ENCODE assay signal across 8 cellular contexts in the genomic region with DNA sequence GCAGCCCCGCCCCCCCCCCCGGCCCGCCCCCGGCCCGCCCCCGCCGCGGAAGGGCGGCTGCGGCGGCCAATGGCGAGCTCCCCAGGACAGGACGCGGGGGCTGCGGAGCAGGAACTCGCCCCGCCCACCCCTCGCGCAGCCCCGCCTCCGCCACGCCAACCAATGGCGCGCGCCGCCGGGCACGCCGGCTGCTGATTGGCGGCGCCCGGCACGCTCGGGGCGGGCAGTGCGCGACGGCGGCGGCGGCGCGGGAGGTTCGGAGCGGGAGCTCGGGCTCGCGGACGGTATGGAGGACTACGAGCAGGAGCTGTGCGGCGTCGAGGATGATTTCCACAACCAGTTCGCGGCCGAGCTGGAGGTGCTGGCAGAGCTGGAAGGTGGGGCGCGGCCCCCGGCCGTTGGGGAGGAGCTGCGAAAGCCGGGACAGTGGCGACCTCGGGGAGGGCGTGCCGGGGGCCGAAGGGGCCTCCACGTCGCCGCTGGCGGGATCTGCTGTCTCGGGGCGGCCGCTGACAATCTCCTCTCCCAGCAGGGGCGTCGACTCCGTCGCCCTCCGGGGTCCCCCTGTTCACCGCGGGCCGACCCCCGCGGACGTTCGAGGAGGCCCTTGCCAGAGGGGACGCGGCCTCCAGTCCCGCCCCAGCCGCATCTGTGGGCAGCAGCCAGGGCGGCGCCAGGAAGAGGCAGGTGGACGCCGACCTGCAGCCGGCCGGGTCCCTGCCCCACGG. TPM values are rescaled to one million over a fixed set of nuclear protein-coding genes. Genes with fewer than 3 reads are reported as not detected.
DNase-seq lines count a peak whose midpoint lies in the region; ATAC-seq, FAIRE-seq and TF ChIP-seq lines count a peak whose summit lies in the region.

A gene (plus strand): TSS at position 222 of the 728 bp plus-strand sequence. CDS start 65 bp downstream, at position 287.

- H3K9me3 ChIP-seq in OCI-LY1 (ENCODE audit: low read length) (no peaks in the 10 kb centered on the region), endothelial cell of umbilical vein (replicated peaks; ENCODE audit: control insufficient read depth, insufficient read depth, low read length) (no peaks in the 10 kb centered on the region)

- H3K27ac ChIP-seq in OCI-LY1 (ENCODE audit: low read depth, low read length, poor library complexity, severe bottlenecking) = no peak within 1 kb of the TSS
- H3K27ac ChIP-seq in endothelial cell of umbilical vein (ENCODE audit: insufficient read depth, low read depth, low read length) = peak within 1 kb of the TSS; percentile 38

- H2AFZ ChIP-seq in OCI-LY1 (ENCODE audit: low read length) (no peak within 1 kb of the TSS), endothelial cell of umbilical vein (ENCODE audit: low read depth, low read length) (peak within 1 kb of the TSS; percentile 90)

- peak; percentile 75 for FAIRE-seq in endothelial cell of umbilical vein (lab: Jason Lieb, UNC)

- BruUV-seq in endothelial cell of umbilical vein (replicated peaks; lab: Mats Ljungman, UMichigan) = TSS peak; percentile 51

- peak; percentile 55 for ATAC-seq in GM21515 (IDR thresholded peaks at IDR 0.05; ENCODE audit: unreplicated experiment)

- H3K27me3 ChIP-seq in OCI-LY1 (ENCODE audit: insufficient read depth, low read length) (no peaks in the 10 kb centered on the region), endothelial cell of umbilical vein (ENCODE audit: control insufficient read depth in 2 of 2, insufficient read depth in 2 of 2, low read length in 2 of 2) (no peaks in the 10 kb centered on the region)

- H3K4me1 ChIP-seq in OCI-LY1 (ENCODE audit: insufficient read depth, low read length, severe bottlenecking) (peaks cover 23% of the 10 kb centered on the region), endothelial cell of umbilical vein (ENCODE audit: control insufficient read depth, extremely low read depth, insufficient read depth, low read length) (peaks cover 13% of the 10 kb centered on the region)

- CTCF ChIA-PET in endothelial cell of umbilical vein (lab: Charles Lee) = interaction anchor here (0.9 to 1.3 kb wide), 10 partner anchors 43 to 268 kb away, joined by 3 to 19 read pairs (median 4); a partner anchor contains a TSS

- H3K79me2 ChIP-seq in OCI-LY1 (ENCODE audit: insufficient read depth, low read length) (no peaks in the 10 kb centered on the region), endothelial cell of umbilical vein (ENCODE audit: control insufficient read depth, insufficient read depth, low read length) (peaks cover 26% of the 10 kb centered on the region)

- dilution Hi-C loops in endothelial cell of umbilical vein (cut with MboI; ENCODE audit: extremely low pct_ligation_motif_present, low sequenced_read_pairs) = no loop called here

- H3K9me1 ChIP-seq in endothelial cell of umbilical vein (replicated peaks; ENCODE audit: control insufficient read depth, extremely low read depth, insufficient read depth, low read length) = no peaks in the 10 kb centered on the region

- no peak for TF ChIP-seq POLR2A in endothelial cell of umbilical vein (IDR thresholded peaks at IDR 0.05; ENCODE audit: low read depth, low read length)

- H3K9ac ChIP-seq in OCI-LY1 (ENCODE audit: low read length) = peak within 1 kb of the TSS; percentile 91
- H3K9ac ChIP-seq in endothelial cell of umbilical vein (replicated peaks; ENCODE audit: extremely low read depth, insufficient read depth, low read length) = peak within 1 kb of the TSS; percentile 80

- H3K4me2 ChIP-seq in OCI-LY1 (ENCODE audit: low read length) (peak within 1 kb of the TSS; percentile 93), endothelial cell of umbilical vein (ENCODE audit: insufficient read depth, low read length) (peak within 1 kb of the TSS; percentile 67)

- H3K4me3 ChIP-seq in OCI-LY1 (ENCODE audit: low read depth, low read length, poor library complexity, severe bottlenecking) (peak within 1 kb of the TSS; percentile 96), endothelial cell of umbilical vein (replicated peaks in 1 of 3; ENCODE audit: insufficient read depth in 1 of 3, low read depth in 1 of 3, low read length in 3 of 3) (peak within 1 kb of the TSS; percentile 75 to 92 (median 76))

- peak; percentile 80 for DNase-seq in Caki2 (ENCODE audit: low read depth)
- peak; percentile 96 for DNase-seq in HuH-7 (ENCODE audit: low spot score)
- peak; percentile 89 for DNase-seq in activated T-cell treated with anti-CD3 and anti-CD28 coated beads for 1 hour (ENCODE audit: low read depth)
- DNase-seq in endothelial cell of umbilical vein (ENCODE audit: low read depth, low spot score) = peak; percentile 91
- DNase-seq in midbrain (lab: John Stamatoyannopoulos, UW) = peak; percentile 85
- DNase-seq in stimulated activated CD8-positive, alpha-beta memory T cell treated with anti-CD3 and anti-CD28 coated beads, Interleukin-15, amount 100 ng/mL, for 4 hours (ENCODE audit: low read depth in 2 of 2) = peak; percentile 81 to 89

- POLR2A ChIA-PET in endothelial cell of umbilical vein (lab: Charles Lee) = interaction anchor here (0.5 to 1.0 kb wide), 2 partner anchors 12 to 301 kb away, joined by 4 to 6 read pairs; no protein-coding TSS in a partner anchor

- TF ChIP-seq CTCF in OCI-LY1 (IDR thresholded peaks at IDR 0.05; ENCODE audit: low read length) = no peak
- no peak for TF ChIP-seq CTCF in endothelial cell of umbilical vein (IDR thresholded peaks at IDR 0.05; ENCODE audit: extremely low read depth in 1 of 2, insufficient read depth in 1 of 2, low read depth in 1 of 2, low read length in 2 of 2)

- H3K9me2 ChIP-seq in OCI-LY1 (ENCODE audit: low read depth, low read length) = no peaks in the 10 kb centered on the region

- in situ Hi-C loops in Caki2 (cut with HindIII; ENCODE audit: low pct_unique_long_range_greater_than_20kb, low sequenced_read_pairs) = no loop called here

- H3F3A ChIP-seq in OCI-LY1 (ENCODE audit: insufficient read depth, low read length) = no peaks in the 10 kb centered on the region

- H4K20me1 ChIP-seq in OCI-LY1 (ENCODE audit: insufficient read depth, low read length) = no peaks in the 10 kb centered on the region
- H4K20me1 ChIP-seq in endothelial cell of umbilical vein (replicated peaks; ENCODE audit: control insufficient read depth, extremely low read depth, insufficient read depth, low read length) = no peaks in the 10 kb centered on the region

- intact Hi-C loops in endothelial cell of umbilical vein (cut with micrococcal nuclease) = loop anchor here (1.0 to 5.0 kb wide), 2 partner anchors 19 to 46 kb away; a partner anchor contains a TSS

- H3K36me3 ChIP-seq in OCI-LY1 (ENCODE audit: insufficient read depth, low read length) (peaks cover 49% of the 10 kb centered on the region), endothelial cell of umbilical vein (ENCODE audit: control insufficient read depth in 2 of 2, extremely low read depth in 1 of 2, insufficient read depth in 2 of 2, low read length in 2 of 2) (peaks cover 2 to 6% of the 10 kb centered on the region in 2 experiments)

TF ChIP-seq in endothelial cell of umbilical vein, 7 proteins besides CTCF, POLR2A, EP300 and RAD21:
- TF ChIP-seq POLR2AphosphoS5 (IDR thresholded peaks at IDR 0.05; ENCODE audit: insufficient read depth, low read depth, low read length) (peak; percentile 9), MYC (IDR thresholded peaks at IDR 0.05; ENCODE audit: low read depth, low read length) (no peak)

RNA-seq across cellular contexts. Expression of the gene that starts here (rescaled TPM):
- total RNA-seq in Caki2 (2014; rRNA removed; shearing (Covaris generic); ENCODE audit: low replicate concordance) = 52.2 and 56.9 TPM in 2 replicates
- total RNA-seq in endothelial cell of umbilical vein = 58.6 and 69.5 TPM in 2 replicates
- polyA plus RNA-seq in endothelial cell of umbilical vein = 33.0 and 45.3 TPM in 2 replicates
- 13.0 and 14.1 TPM in 2 replicates for polyA plus RNA-seq in endothelial cell of umbilical vein (2011; cell fraction: cytosol; rRNA removed)
- polyA plus RNA-seq in endothelial cell of umbilical vein (2011; cell fraction: nucleus; rRNA removed) = 140 and 158 TPM in 2 replicates
- 21.6 and 25.2 TPM in 2 replicates for polyA plus RNA-seq in endothelial cell of umbilical vein (2012)
- polyA minus RNA-seq in endothelial cell of umbilical vein = 9.0 and 9.1 TPM in 2 replicates
- polyA minus RNA-seq in endothelial cell of umbilical vein (2011; cell fraction: cytosol; rRNA and poly(A)+ RNA removed) = 20.6 TPM
- 18.5 and 24.2 TPM in 2 replicates for polyA minus RNA-seq in endothelial cell of umbilical vein (2011; cell fraction: nucleus; rRNA and poly(A)+ RNA removed)
